In genomic region chr6:118524686-118525085, GRCh38 we compare ENCODE assay signal across 1 cellular context.
TF ChIP-seq lines count a peak whose summit lies in the region.

No MANE protein-coding gene starts in this region.

TF ChIP-seq in WTC11, 78 proteins besides CTCF, POLR2A, EP300 and RAD21 (continued from another document):
- no peak for TF ChIP-seq ARID4B (CRISPR knock-in tag; IDR thresholded peaks at IDR 0.05; ENCODE audit: borderline replicate concordance)
